ENCODE assay signal across 17 cellular contexts in the genomic region with DNA sequence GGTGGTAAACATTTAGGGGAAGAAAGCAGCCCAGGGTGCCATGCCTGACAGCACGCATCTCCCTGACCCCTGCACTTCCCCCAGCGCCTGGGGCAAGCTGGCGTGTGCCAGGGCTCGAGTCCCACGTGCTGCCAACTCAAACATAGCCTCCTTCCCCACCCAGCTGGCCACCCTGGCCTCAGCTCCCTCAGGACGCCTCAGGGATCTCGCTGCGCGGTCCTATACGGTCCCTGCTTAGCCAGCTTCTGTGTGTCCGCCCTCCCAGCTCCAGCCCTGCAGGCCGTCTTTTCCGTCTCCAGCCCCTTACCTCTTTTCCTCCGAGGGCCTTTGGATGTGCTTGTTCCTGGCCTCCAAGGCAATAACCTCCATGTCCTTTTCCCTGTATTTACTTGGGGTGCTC.
"Had no signal": no experiment of that assay in that cellular context is flagged by ENCODE, and none has a peak within 500 bp of the region (broad histone marks: within the 10 kb centered on the region; RNA-seq: fewer than 3 reads in every experiment).

No MANE protein-coding gene starts in this region.

- DNase-seq: activated CD4-positive, alpha-beta T cell treated with anti-CD3 and anti-CD28 coated beads for 48 hours; activated CD8-positive, alpha-beta memory T cell treated with anti-CD3 and anti-CD28 coated beads, Interleukin-2, amount 50 U/mL, for 48 hours; activated naive CD4-positive, alpha-beta T cell; activated T-cell treated with anti-CD3 and anti-CD28 coated beads, Interleukin-2, amount 50 U/mL, for 72 hours; hippocampal formation; mesendoderm; occipital lobe; right cardiac atrium; T-helper 1 cell had no signal

- H3K9me3 ChIP-seq: esophagus muscularis mucosa, prostate gland had no signal

- ATAC-seq: activated T-cell treated with anti-CD3 and anti-CD28 coated beads, Interleukin-2, amount 50 U/mL, for 72 hours; right cardiac atrium; SK-N-SH treated with all-trans-retinoic acid at 6 μM for 48 hours; WTC11 had no signal

- H3K4me1 ChIP-seq: prostate gland had no signal

- H3K4me3 ChIP-seq: cardiac muscle cell, esophagus muscularis mucosa, prostate gland, smooth muscle cell had no signal

- H3K27ac Mint-ChIP-seq: activated T-cell treated with anti-CD3 and anti-CD28 coated beads, Interleukin-2, amount 50 U/mL, for 72 hours; nephron; stimulated activated naive CD8-positive, alpha-beta T cell treated with anti-CD3 and anti-CD28 coated beads, Interleukin-15, Interleukin-2, amounts not matched to agents 100 ng/mL and 50 ng/mL, for 24 hours; WTC11 had no signal

- H3K27ac ChIP-seq: cardiac muscle cell, esophagus muscularis mucosa, prostate gland had no signal

- H3K4me2 ChIP-seq: smooth muscle cell had no signal

- H3K27me3 Mint-ChIP-seq: stimulated activated naive CD8-positive, alpha-beta T cell treated with anti-CD3 and anti-CD28 coated beads, Interleukin-15, Interleukin-2, amounts not matched to agents 100 ng/mL and 50 ng/mL, for 24 hours had no signal

- H3K4me3 Mint-ChIP-seq: activated T-cell treated with anti-CD3 and anti-CD28 coated beads, Interleukin-2, amount 50 U/mL, for 72 hours; nephron; stimulated activated naive CD8-positive, alpha-beta T cell treated with anti-CD3 and anti-CD28 coated beads, Interleukin-15, Interleukin-2, amounts not matched to agents 100 ng/mL and 50 ng/mL, for 24 hours; WTC11 had no signal

- H3K27me3 ChIP-seq: cardiac muscle cell had no signal

- H3K9me3 Mint-ChIP-seq: activated T-cell treated with anti-CD3 and anti-CD28 coated beads, Interleukin-2, amount 50 U/mL, for 72 hours; nephron; stimulated activated naive CD8-positive, alpha-beta T cell treated with anti-CD3 and anti-CD28 coated beads, Interleukin-15, Interleukin-2, amounts not matched to agents 100 ng/mL and 50 ng/mL, for 24 hours; WTC11 had no signal
